Comparison of ENCODE assay signal across 8 cellular contexts in the genomic region with DNA sequence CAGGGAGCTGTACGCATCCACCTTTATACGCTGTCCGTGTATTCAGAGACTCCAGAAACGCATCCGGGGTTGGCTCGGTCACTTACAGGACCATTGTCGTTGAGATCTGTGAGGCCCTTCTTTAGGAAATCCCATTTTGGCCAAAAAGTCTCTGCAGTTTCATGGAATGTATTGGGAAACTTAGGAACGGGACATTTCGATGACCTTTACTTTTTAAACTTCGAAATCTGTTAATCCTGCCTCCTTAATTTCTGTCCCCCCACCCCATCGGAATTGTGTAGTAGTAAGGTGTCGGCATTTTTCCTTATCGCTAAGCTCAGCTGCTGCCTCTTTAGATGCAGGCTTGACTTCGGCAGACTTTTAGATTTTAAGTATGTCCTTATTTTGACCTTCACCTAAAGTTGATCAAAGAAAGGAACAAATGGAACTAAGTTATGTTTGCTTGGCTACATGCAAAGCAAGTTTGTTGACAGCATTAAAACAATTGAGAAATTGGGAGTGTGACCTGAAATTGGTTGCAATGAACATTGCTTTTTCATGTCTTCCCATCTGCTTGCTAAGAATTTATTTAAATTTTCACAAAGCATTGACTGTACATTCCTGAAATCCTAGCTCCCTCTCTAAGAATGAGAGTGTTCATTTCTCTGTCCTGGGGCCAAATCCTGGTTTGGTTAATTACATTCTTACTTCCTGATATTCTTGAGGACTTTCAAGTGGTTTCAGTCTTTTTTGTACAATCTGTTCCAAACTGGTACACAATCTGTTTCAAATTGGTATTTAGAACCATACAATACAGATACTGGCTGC. TPM values are rescaled to one million over a fixed set of nuclear protein-coding genes. Genes with fewer than 3 reads are reported as not detected.
DNase-seq lines count a peak whose midpoint lies in the region; ATAC-seq and TF ChIP-seq lines count a peak whose summit lies in the region.

No MANE protein-coding gene starts in this region.

- H3K36me3 Mint-ChIP-seq in T-cell = peaks cover under 1% of the 10 kb centered on the region

- H3K4me1 Mint-ChIP-seq in T-cell = peaks cover 20 to 28% (median 24%) of the 10 kb centered on the region in 3 donors

- H3K9me3 Mint-ChIP-seq in T-cell = peaks cover 8 to 20% (median 11%) of the 10 kb centered on the region in 3 donors

- POLR2A ChIA-PET in T-cell (lab: Charles Lee) = no interaction called here

- CTCF ChIA-PET in T-cell (lab: Charles Lee) = interaction anchor here in 1 of 2 donors (0.6 to 1.5 kb wide), 2 partner anchors 275 to 279 kb away, joined by 3 read pairs; no protein-coding TSS in a partner anchor

- peak overlapping the region; percentile 83 to 90 (median 90) for H3K4me3 Mint-ChIP-seq in T-cell

- peak overlapping the region; percentile 62 for H3K4me3 ChIP-seq in fibroblast of mammary gland (ENCODE audit: control insufficient read depth, low read depth, low read length)

- peak overlapping the region in 1 of 2 donors; percentile 68 for H3K27ac Mint-ChIP-seq in T-cell

- peaks cover 17 to 20% of the 10 kb centered on the region in 2 donors for H3K27me3 Mint-ChIP-seq in T-cell

- ATAC-seq in GM19467 (IDR thresholded peaks at IDR 0.05; ENCODE audit: unreplicated experiment) (peak; percentile 7), T-cell (replicated peaks in 1 of 4) (peak in 1 of 4 experiments; percentile 20), GM18517 (IDR thresholded peaks at IDR 0.05; ENCODE audit: unreplicated experiment) (no peak), HG02884 (IDR thresholded peaks at IDR 0.05; ENCODE audit: unreplicated experiment) (no peak)

- DNase-seq in T-cell (no peak), fibroblast of mammary gland (ENCODE audit: low read depth) (no peak), renal cortical epithelial cell (ENCODE audit: low read depth) (peak; percentile 59), NCI-H2081 treated with DMSO at 0.1 percent for 48 hours (lab: John Stamatoyannopoulos, UW) (no peak)
- DNase-seq in activated CD8-positive, alpha-beta memory T cell treated with anti-CD3 and anti-CD28 coated beads, Interleukin-2, amount 50 U/mL, for 4 hours = no peak

- TF ChIP-seq CTCF in fibroblast of mammary gland (conservative IDR thresholded peaks at IDR 0.05; ENCODE audit: control insufficient read depth, insufficient read depth, low read depth, low read length) = no peak

RNA-seq across cellular contexts. Expression of a gene that starts 0.9 kb away (rescaled TPM):
- 1 to 10 TPM; 1.4 to 4.4 (median 2.8) TPM for total RNA-seq in T-cell
- 20.7 and 43.3 TPM in 2 replicates for total RNA-seq in renal cortical epithelial cell
